In the genomic region with DNA sequence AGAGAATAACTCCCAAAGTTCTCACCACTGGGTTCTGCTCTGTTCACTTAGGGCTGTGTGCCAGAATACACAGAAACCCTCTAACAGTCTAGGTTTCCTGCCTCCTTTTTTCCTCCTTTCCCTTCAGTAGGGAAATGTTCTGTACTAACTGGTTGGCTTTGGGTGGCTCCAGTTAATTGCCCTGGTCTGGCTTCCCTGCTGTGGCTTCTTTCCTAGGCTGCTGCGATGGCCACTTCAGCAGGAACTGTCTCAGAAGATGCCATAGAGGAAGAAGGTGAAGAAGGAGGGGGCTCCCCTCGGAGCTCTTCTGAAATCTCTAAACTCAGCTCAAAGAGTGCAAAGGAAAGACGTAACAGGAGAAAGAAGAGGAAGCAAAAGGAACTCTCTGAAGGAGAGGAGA, we compare ENCODE assay signal across 39 cellular contexts.
"Had no signal": no experiment of that assay in that cellular context is flagged by ENCODE, and none has a peak within 500 bp of the region (broad histone marks: within the 10 kb centered on the region; RNA-seq: fewer than 3 reads in every experiment).

No MANE protein-coding gene starts in this region.

- H3K27me3 ChIP-seq: ascending aorta, cardiac muscle cell had no signal

- H3K36me3 Mint-ChIP-seq: activated CD4-positive, alpha-beta memory T cell treated with anti-CD3 and anti-CD28 coated beads for 36 hours; activated naive CD4-positive, alpha-beta T cell treated with anti-CD3 and anti-CD28 coated beads, Interleukin-2, amount 50 U/mL, for 24 hours; activated naive CD8-positive, alpha-beta T cell had no signal

- ATAC-seq: activated CD8-positive, alpha-beta T cell treated with anti-CD3 and anti-CD28 coated beads for 36 hours; activated naive CD8-positive, alpha-beta T cell treated with anti-CD3 and anti-CD28 coated beads, Interleukin-2, amount 50 U/mL, for 24 hours; activated T-cell treated with anti-CD3 and anti-CD28 coated beads, Interleukin-2, amount 50 U/mL, for 4 hours; activated T-cell treated with anti-CD3 and anti-CD28 coated beads, Interleukin-2, amount 50 U/mL, for 72 hours; activated T-helper 17 cell treated with anti-CD3 and anti-CD28 coated beads, Interleukin-2, amount 50 U/mL, for 72 hours had no signal

- H3K27ac Mint-ChIP-seq: activated B cell treated with CpG ODN at 0.5 μM for 24 hours; activated CD4-positive, alpha-beta memory T cell treated with anti-CD3 and anti-CD28 coated beads for 36 hours; activated CD4-positive, alpha-beta T cell treated with anti-CD3 and anti-CD28 coated beads, Interleukin-2, amount 10 ng/mL, durations not matched to agents 24 days and 14 days; activated CD8-positive, alpha-beta T cell treated with anti-CD3 and anti-CD28 coated beads for 36 hours; activated naive CD4-positive, alpha-beta T cell treated with anti-CD3 and anti-CD28 coated beads for 36 hours; activated naive CD4-positive, alpha-beta T cell treated with anti-CD3 and anti-CD28 coated beads, Interleukin-2, amount 50 U/mL, for 24 hours; activated naive CD8-positive, alpha-beta T cell; activated naive CD8-positive, alpha-beta T cell treated with anti-CD3 and anti-CD28 coated beads, Interleukin-2, amount 10 ng/mL, durations not matched to agents 7 days and 5 days; activated naive CD8-positive, alpha-beta T cell treated with anti-CD3 and anti-CD28 coated beads, Interleukin-2, amount 50 U/mL, for 24 hours; activated T-cell treated with anti-CD3 and anti-CD28 coated beads, Interleukin-2, amount 50 U/mL, for 72 hours; activated T-helper 1 cell treated with anti-CD3 and anti-CD28 coated beads, Interleukin-12 subunit alpha, Interleukin-12 subunit beta, Interleukin-2, Interleukin-4 antibody, amounts not matched to agents 30 ng/mL and 10 ng/mL and 1 ng/mL, durations not matched to agents 14 hours and 24 hours and 36 hours; activated T-helper 17 cell treated with anti-CD3 and anti-CD28 coated beads, Interleukin-2, amount 50 U/mL, for 72 hours; brain; T-helper 1 cell treated with Interleukin-12 subunit alpha and Interleukin-12 subunit beta and Interleukin-4 antibody, amounts not matched to agents 30 μg/mL and 1 μg/mL, for 36 hours; T-helper 2 cell treated with Interferon-gamma antibody and Interleukin-4, amounts not matched to agents 5 μg/mL and 100 μg/mL, for 36 hours had no signal

- FAIRE-seq: bronchial epithelial cell, TTC549 had no signal

- H3K4me1 Mint-ChIP-seq: activated B cell treated with CpG ODN at 0.5 μM for 24 hours; activated CD4-positive, alpha-beta T cell treated with anti-CD3 and anti-CD28 coated beads, Interleukin-2, amount 10 ng/mL, durations not matched to agents 24 days and 14 days; activated naive CD4-positive, alpha-beta T cell treated with anti-CD3 and anti-CD28 coated beads, Interleukin-2, amount 50 U/mL, for 24 hours; activated naive CD8-positive, alpha-beta T cell treated with anti-CD3 and anti-CD28 coated beads, Interleukin-2, amount 50 U/mL, for 24 hours; activated T-helper 17 cell treated with anti-CD3 and anti-CD28 coated beads, Interleukin-2, amount 50 U/mL, for 72 hours; brain; central memory CD8-positive, alpha-beta T cell had no signal

- H3K4me1 ChIP-seq: ascending aorta had no signal

- H3K9me3 ChIP-seq: ascending aorta had no signal

- H3K9me3 Mint-ChIP-seq: activated B cell treated with CpG ODN at 0.5 μM for 24 hours; activated CD4-positive, alpha-beta memory T cell treated with anti-CD3 and anti-CD28 coated beads for 36 hours; activated CD4-positive, alpha-beta T cell treated with anti-CD3 and anti-CD28 coated beads, Interleukin-2, amount 10 ng/mL, durations not matched to agents 24 days and 14 days; activated CD8-positive, alpha-beta T cell treated with anti-CD3 and anti-CD28 coated beads for 36 hours; activated naive CD4-positive, alpha-beta T cell treated with anti-CD3 and anti-CD28 coated beads for 36 hours; activated naive CD4-positive, alpha-beta T cell treated with anti-CD3 and anti-CD28 coated beads, Interleukin-2, amount 50 U/mL, for 24 hours; activated naive CD8-positive, alpha-beta T cell treated with anti-CD3 and anti-CD28 coated beads, Interleukin-2, amount 10 ng/mL, durations not matched to agents 7 days and 5 days; activated naive CD8-positive, alpha-beta T cell treated with anti-CD3 and anti-CD28 coated beads, Interleukin-2, amount 50 U/mL, for 24 hours; activated T-cell treated with anti-CD3 and anti-CD28 coated beads, Interleukin-2, amount 50 U/mL, for 4 hours; activated T-cell treated with anti-CD3 and anti-CD28 coated beads, Interleukin-2, amount 50 U/mL, for 72 hours; activated T-helper 1 cell treated with anti-CD3 and anti-CD28 coated beads, Interleukin-12 subunit alpha, Interleukin-12 subunit beta, Interleukin-2, Interleukin-4 antibody, amounts not matched to agents 30 ng/mL and 10 ng/mL and 1 ng/mL, durations not matched to agents 14 hours and 24 hours and 36 hours; activated T-helper 17 cell treated with anti-CD3 and anti-CD28 coated beads, Interleukin-2, amount 50 U/mL, for 72 hours; brain; central memory CD8-positive, alpha-beta T cell; T-helper 1 cell treated with Interleukin-12 subunit alpha and Interleukin-12 subunit beta and Interleukin-4 antibody, amounts not matched to agents 30 μg/mL and 1 μg/mL, for 36 hours; T-helper 2 cell treated with Interferon-gamma antibody and Interleukin-4, amounts not matched to agents 5 μg/mL and 100 μg/mL, for 36 hours had no signal

- DNase-seq: activated B cell treated with CpG ODN at 0.5 μM for 24 hours; activated CD4-positive, alpha-beta memory T cell treated with anti-CD3 and anti-CD28 coated beads for 36 hours; activated CD4-positive, alpha-beta T cell treated with anti-CD3 and anti-CD28 coated beads for 4 hours; activated CD4-positive, alpha-beta T cell treated with anti-CD3 and anti-CD28 coated beads, Interleukin-2, amount 10 ng/mL, durations not matched to agents 24 days and 14 days; activated CD4-positive, alpha-beta T cell treated with anti-CD3 and anti-CD28 coated beads, Interleukin-2, amount 50 U/mL, for 1 hour; activated CD4-positive, alpha-beta T cell treated with anti-CD3 and anti-CD28 coated beads, Interleukin-2, amount 50 U/mL, for 4 hours; activated CD4-positive, CD25-positive, alpha-beta regulatory T cell treated with anti-CD3 and anti-CD28 coated beads, Interleukin-2, amount 50 U/mL, for 72 hours; activated CD8-positive, alpha-beta memory T cell treated with anti-CD3 and anti-CD28 coated beads, Interleukin-2, amount 50 U/mL, for 4 hours; activated CD8-positive, alpha-beta T cell treated with anti-CD3 and anti-CD28 coated beads for 36 hours; activated effector memory CD4-positive, alpha-beta T cell treated with anti-CD3 and anti-CD28 coated beads, Interleukin-2, amount 50 U/mL, for 16 hours; activated gamma-delta T cell treated with Interleukin-2 at 50 U/mL for 16 hours; activated naive CD4-positive, alpha-beta T cell; activated naive CD4-positive, alpha-beta T cell treated with anti-CD3 and anti-CD28 coated beads for 36 hours; activated naive CD8-positive, alpha-beta T cell treated with anti-CD3 and anti-CD28 coated beads, Interleukin-2, amount 10 ng/mL, durations not matched to agents 7 days and 5 days; activated naive CD8-positive, alpha-beta T cell treated with anti-CD3 and anti-CD28 coated beads, Interleukin-2, amount 50 U/mL, for 24 hours; activated T-cell treated with anti-CD3 and anti-CD28 coated beads for 4 hours; activated T-cell treated with anti-CD3 and anti-CD28 coated beads, Interleukin-2, amount 50 U/mL, for 1 hour; activated T-cell treated with anti-CD3 and anti-CD28 coated beads, Interleukin-2, amount 50 U/mL, for 4 hours; activated T-cell treated with anti-CD3 and anti-CD28 coated beads, Interleukin-2, amount 50 U/mL, for 72 hours; amygdala; anterior cingulate cortex; caudate nucleus; cerebellar nuclear complex; T-helper 1 cell; T-helper 2 cell; T-helper 9 cell had no signal

- H3K27me3 Mint-ChIP-seq: activated CD4-positive, alpha-beta memory T cell treated with anti-CD3 and anti-CD28 coated beads for 36 hours; activated CD8-positive, alpha-beta T cell treated with anti-CD3 and anti-CD28 coated beads for 36 hours; activated naive CD4-positive, alpha-beta T cell treated with anti-CD3 and anti-CD28 coated beads, Interleukin-2, amount 50 U/mL, for 24 hours; activated naive CD8-positive, alpha-beta T cell treated with anti-CD3 and anti-CD28 coated beads, Interleukin-2, amount 50 U/mL, for 24 hours; brain had no signal

- H3K4me3 ChIP-seq: ascending aorta, cardiac muscle cell had no signal

- H3K4me3 Mint-ChIP-seq: activated B cell treated with CpG ODN at 0.5 μM for 24 hours; activated CD4-positive, alpha-beta memory T cell treated with anti-CD3 and anti-CD28 coated beads for 36 hours; activated CD4-positive, alpha-beta T cell treated with anti-CD3 and anti-CD28 coated beads, Interleukin-2, amount 10 ng/mL, durations not matched to agents 24 days and 14 days; activated CD8-positive, alpha-beta T cell treated with anti-CD3 and anti-CD28 coated beads for 36 hours; activated naive CD4-positive, alpha-beta T cell treated with anti-CD3 and anti-CD28 coated beads for 36 hours; activated naive CD4-positive, alpha-beta T cell treated with anti-CD3 and anti-CD28 coated beads, Interleukin-2, amount 50 U/mL, for 24 hours; activated naive CD8-positive, alpha-beta T cell; activated naive CD8-positive, alpha-beta T cell treated with anti-CD3 and anti-CD28 coated beads, Interleukin-2, amount 10 ng/mL, durations not matched to agents 7 days and 5 days; activated naive CD8-positive, alpha-beta T cell treated with anti-CD3 and anti-CD28 coated beads, Interleukin-2, amount 50 U/mL, for 24 hours; activated T-cell treated with anti-CD3 and anti-CD28 coated beads, Interleukin-2, amount 50 U/mL, for 4 hours; activated T-cell treated with anti-CD3 and anti-CD28 coated beads, Interleukin-2, amount 50 U/mL, for 72 hours; activated T-helper 1 cell treated with anti-CD3 and anti-CD28 coated beads, Interleukin-12 subunit alpha, Interleukin-12 subunit beta, Interleukin-2, Interleukin-4 antibody, amounts not matched to agents 30 ng/mL and 10 ng/mL and 1 ng/mL, durations not matched to agents 14 hours and 24 hours and 36 hours; activated T-helper 17 cell treated with anti-CD3 and anti-CD28 coated beads, Interleukin-2, amount 50 U/mL, for 72 hours; brain; central memory CD8-positive, alpha-beta T cell; T-helper 1 cell treated with Interleukin-12 subunit alpha and Interleukin-12 subunit beta and Interleukin-4 antibody, amounts not matched to agents 30 μg/mL and 1 μg/mL, for 36 hours; T-helper 2 cell treated with Interferon-gamma antibody and Interleukin-4, amounts not matched to agents 5 μg/mL and 100 μg/mL, for 36 hours had no signal

- H3K36me3 ChIP-seq: ascending aorta, cardiac muscle cell had no signal

- H3K27ac ChIP-seq: ascending aorta, cardiac muscle cell, VCaP had no signal
